1 cellular context compared by ENCODE assay signal in genomic region chr2:20103514-20103913, GRCh38.
TF ChIP-seq lines count a peak whose summit lies in the region.

No MANE protein-coding gene starts in this region.

TF ChIP-seq in HepG2, 621 proteins besides CTCF, POLR2A, EP300 and RAD21 (continued from another document and continues in another):
- TF ChIP-seq E2F1 (CRISPR knock-in tag; IDR thresholded peaks at IDR 0.05) (no peak), CEBPZ (IDR thresholded peaks at IDR 0.05; ENCODE audit: low read length) (no peak), PLRG1 (conservative IDR thresholded peaks at IDR 0.05) (no peak), CERS6 (CRISPR knock-in tag; IDR thresholded peaks at IDR 0.05) (no peak), FOXJ3 (CRISPR knock-in tag; IDR thresholded peaks at IDR 0.05; ENCODE audit: borderline replicate concordance) (no peak), NFKBIZ (CRISPR knock-in tag; IDR thresholded peaks at IDR 0.05) (no peak), CREB3 (CRISPR knock-in tag; IDR thresholded peaks at IDR 0.05) (no peak), ZNF780A (CRISPR knock-in tag; IDR thresholded peaks at IDR 0.05) (no peak), ARID3A (IDR thresholded peaks at IDR 0.05; ENCODE audit: low read depth, low read length) (peak; percentile 45; the same call in 1 of the 2 replicates), MATR3 (CRISPR knock-in tag; IDR thresholded peaks at IDR 0.05) (no peak), RNF2 (conservative IDR thresholded peaks at IDR 0.05; ENCODE audit: low read depth) (no peak), SPEN (CRISPR knock-in tag; IDR thresholded peaks at IDR 0.05; ENCODE audit: low read depth) (no peak), TCF7L2 (IDR thresholded peaks at IDR 0.05; ENCODE audit: low read depth, low read length) (no peak), ELF1 (CRISPR knock-in tag; IDR thresholded peaks at IDR 0.05) (no peak), ZBTB43 (CRISPR knock-in tag; conservative IDR thresholded peaks at IDR 0.05) (no peak), SAP130 (CRISPR knock-in tag; IDR thresholded peaks at IDR 0.05; ENCODE audit: low read depth) (peak; percentile 46; the same call in 1 of the 2 replicates), ZNF678 (CRISPR knock-in tag; IDR thresholded peaks at IDR 0.05) (no peak), MXD4 (CRISPR knock-in tag; IDR thresholded peaks at IDR 0.05) (no peak), KMT2B (CRISPR knock-in tag; IDR thresholded peaks at IDR 0.05) (no peak), RCOR2 (CRISPR knock-in tag; IDR thresholded peaks at IDR 0.05) (no peak), ZNF263 (CRISPR knock-in tag; IDR thresholded peaks at IDR 0.05) (no peak), HOXA5 (CRISPR knock-in tag; IDR thresholded peaks at IDR 0.05) (no peak), MYC (CRISPR knock-in tag; IDR thresholded peaks at IDR 0.05; ENCODE audit: borderline replicate concordance) (no peak), ISX (CRISPR knock-in tag; conservative IDR thresholded peaks at IDR 0.05) (no peak), HCFC1 (IDR thresholded peaks at IDR 0.05; ENCODE audit: low read depth, low read length) (no peak), ZNF382 (CRISPR knock-in tag; IDR thresholded peaks at IDR 0.05; ENCODE audit: borderline replicate concordance) (no peak), SMC3 (IDR thresholded peaks at IDR 0.05; ENCODE audit: low read length) (peak; percentile 71; the same call in 1 of the 2 replicates), ZNF672 (CRISPR knock-in tag; IDR thresholded peaks at IDR 0.05) (no peak), PATZ1 (CRISPR knock-in tag; IDR thresholded peaks at IDR 0.05) (no peak), PHF5A (CRISPR knock-in tag; IDR thresholded peaks at IDR 0.05; ENCODE audit: low read depth, unreplicated experiment) (peak; percentile 38), ATF2 (CRISPR knock-in tag; IDR thresholded peaks at IDR 0.05) (no peak), IRF2 (CRISPR knock-in tag; IDR thresholded peaks at IDR 0.05) (peak; percentile 51; the same call in 1 of the 2 replicates), HMGXB4 (CRISPR knock-in tag; IDR thresholded peaks at IDR 0.05; ENCODE audit: borderline replicate concordance in 1 of 2, low read depth in 1 of 2) (0 out of 4 replicates have a peak, but pooled peaks of 1 of the 2 experiments have one; percentile 41), DMTF1 (CRISPR knock-in tag; IDR thresholded peaks at IDR 0.05) (no peak), ZNF839 (CRISPR knock-in tag; IDR thresholded peaks at IDR 0.05; ENCODE audit: borderline replicate concordance) (no peak), MXD1 (CRISPR knock-in tag; IDR thresholded peaks at IDR 0.05) (no peak), ZBTB33 (CRISPR knock-in tag; IDR thresholded peaks at IDR 0.05) (no peak), FOXO1 (CRISPR knock-in tag; IDR thresholded peaks at IDR 0.05) (no peak), BCL3 (CRISPR knock-in tag; IDR thresholded peaks at IDR 0.05) (no peak)
